ENCODE assay signal across 1 cellular context in genomic region chr9:2808105-2808504, GRCh38.
TF ChIP-seq lines count a peak whose summit lies in the region.

No MANE protein-coding gene starts in this region.

TF ChIP-seq in WTC11, 78 proteins besides CTCF, POLR2A, EP300 and RAD21 (continued from another document):
- TF ChIP-seq FOXP1 (CRISPR knock-in tag; IDR thresholded peaks at IDR 0.05; ENCODE audit: borderline replicate concordance): no peak
- no peak for TF ChIP-seq ATF6 (CRISPR knock-in tag; IDR thresholded peaks at IDR 0.05)
- TF ChIP-seq SMAD3 (CRISPR knock-in tag; IDR thresholded peaks at IDR 0.05; ENCODE audit: borderline replicate concordance): no peak
- TF ChIP-seq ZNF219 (CRISPR knock-in tag; IDR thresholded peaks at IDR 0.05; ENCODE audit: borderline replicate concordance): no peak
- TF ChIP-seq USF2 (CRISPR knock-in tag; IDR thresholded peaks at IDR 0.05): no peak
- TF ChIP-seq ZNF512 (CRISPR knock-in tag; IDR thresholded peaks at IDR 0.05; ENCODE audit: borderline replicate concordance): no peak
- TF ChIP-seq STAT6 (CRISPR knock-in tag; conservative IDR thresholded peaks at IDR 0.05; ENCODE audit: low read depth): no peak
- TF ChIP-seq FOXK1 (CRISPR knock-in tag; IDR thresholded peaks at IDR 0.05): no peak
